In genomic region chr7:90007831-90008230, GRCh38 we compare ENCODE assay signal across 5 cellular contexts.
"Had no signal": no experiment of that assay in that cellular context is flagged by ENCODE, and none has a peak within 500 bp of the region (broad histone marks: within the 10 kb centered on the region; RNA-seq: fewer than 3 reads in every experiment).

No MANE protein-coding gene starts in this region.

- H2AFZ ChIP-seq: GM23248 had no signal

- H3K4me1 Mint-ChIP-seq: IgD-negative memory B cell had no signal

- DNase-seq: GM23248, HCEC 1CT, KBM-7 had no signal

- H3K4me3 Mint-ChIP-seq: IgD-negative memory B cell had no signal

- H3K27ac Mint-ChIP-seq: IgD-negative memory B cell had no signal

- H3K27me3 Mint-ChIP-seq: IgD-negative memory B cell had no signal

- ATAC-seq: HepG2 had no signal

- H3K27ac ChIP-seq: GM23248 had no signal

- H3K36me3 Mint-ChIP-seq: IgD-negative memory B cell had no signal

- H3K4me3 ChIP-seq: GM23248 had no signal

- H3K9ac ChIP-seq: GM23248 had no signal
